Comparison of ENCODE assay signal across 36 cellular contexts in genomic region chr10:32511599-32511998, GRCh38.
DNase-seq lines count a peak whose midpoint lies in the region; ATAC-seq, FAIRE-seq and TF ChIP-seq lines count a peak whose summit lies in the region.
"Had no signal": no experiment of that assay in that cellular context is flagged by ENCODE, and none has a peak within 500 bp of the region (broad histone marks: within the 10 kb centered on the region; RNA-seq: fewer than 3 reads in every experiment).

No MANE protein-coding gene starts in this region.

- H3K4me3 ChIP-seq in testis (no peak overlapping the region), spleen (no peak overlapping the region), pancreas (no peak overlapping the region)
- H3K4me3 ChIP-seq: A549; BLaER1; BLaER1 treated with 17β-estradiol and CSF1 and Interleukin-3, amounts not matched to agents 10 nM and 100 nM had no signal

- no peak overlapping the region for H3K27ac ChIP-seq in testis
- H3K27ac ChIP-seq in spleen, result no peak overlapping the region
- no peak overlapping the region for H3K27ac ChIP-seq in pancreas
- H3K27ac ChIP-seq: 22Rv1; A549; BLaER1; BLaER1 treated with 17β-estradiol and CSF1 and Interleukin-3, amounts not matched to agents 10 nM and 100 nM; C4-2B had no signal

- DNase-seq in H54 (ENCODE audit: insufficient read length, low spot score) (no peak), iris pigment epithelial cell (ENCODE audit: low read depth) (peak; percentile 15), testis (peak; percentile 47), SIG-M5 (lab: John Stamatoyannopoulos, UW) (no peak), spleen (no peak), pancreas (no peak)
- DNase-seq in stimulated activated effector memory CD8-positive, alpha-beta T cell treated with anti-CD3 and anti-CD28 coated beads, Interleukin-12 subunit alpha, Interleukin-12 subunit beta, amount 100 ng/mL, for 72 hours (ENCODE audit: low spot score in 2 of 2), result no peak
- DNase-seq: 8988T; ACHN; AML-193; BE2C; C1 segment of cervical spinal cord; Caco-2; Calu3; CD4-positive, alpha-beta memory T cell; CD4-positive, alpha-beta T cell; CD4-positive, CD25-positive, alpha-beta regulatory T cell; CD8-positive, alpha-beta memory T cell; CD8-positive, alpha-beta T cell; COR-L47; DMS 273 treated with DMSO at 0.1 percent for 48 hours; DMS153; DMS53; DMS79; DMS79 treated with DMSO at 0.1 percent for 48 hours; DND-41; EL had no signal

- no peaks in the 10 kb centered on the region for H3K9me3 Mint-ChIP-seq in stimulated activated effector memory CD8-positive, alpha-beta T cell treated with anti-CD3 and anti-CD28 coated beads, Interleukin-12 subunit alpha, Interleukin-12 subunit beta, amount 100 ng/mL, for 72 hours
- H3K9me3 Mint-ChIP-seq: CD4-positive, alpha-beta T cell; CD8-positive, alpha-beta T cell had no signal

- FAIRE-seq in H54 (lab: Jason Lieb, UNC) (peak; percentile 36), pancreas (lab: Jason Lieb, UNC) (no peak)
- FAIRE-seq: D721Med had no signal

- H3K27me3 ChIP-seq in testis, result no peaks in the 10 kb centered on the region
- H3K27me3 ChIP-seq in spleen (replicated peaks in 1 of 7), result no peaks in the 10 kb centered on the region
- no peaks in the 10 kb centered on the region for H3K27me3 ChIP-seq in pancreas
- H3K27me3 ChIP-seq: BE2C; BLaER1; BLaER1 treated with 17β-estradiol and CSF1 and Interleukin-3, amounts not matched to agents 10 nM and 100 nM had no signal

- no peak for TF ChIP-seq CTCF in testis (IDR thresholded peaks at IDR 0.05)
- TF ChIP-seq CTCF in spleen (IDR thresholded peaks at IDR 0.05 in 8 of 11, conservative IDR thresholded peaks at IDR 0.05 in 3 of 11), result no peak
- TF ChIP-seq CTCF in pancreas (IDR thresholded peaks at IDR 0.05), result no peak

- H3K27ac Mint-ChIP-seq in stimulated activated effector memory CD8-positive, alpha-beta T cell treated with anti-CD3 and anti-CD28 coated beads, Interleukin-12 subunit alpha, Interleukin-12 subunit beta, amount 100 ng/mL, for 72 hours, result peak overlapping the region; percentile 37
- H3K27ac Mint-ChIP-seq: B cell; CD14-positive monocyte; CD4-positive, alpha-beta T cell; CD8-positive, alpha-beta T cell had no signal

- peaks cover 7% of the 10 kb centered on the region for H3K36me3 Mint-ChIP-seq in stimulated activated effector memory CD8-positive, alpha-beta T cell treated with anti-CD3 and anti-CD28 coated beads, Interleukin-12 subunit alpha, Interleukin-12 subunit beta, amount 100 ng/mL, for 72 hours

- intact Hi-C loops in testis (cut with DNase I; ENCODE audit: low total_unique reads), result no loop called here
- intact Hi-C loops in spleen (cut with DNase I; ENCODE audit: low total_unique reads), result no loop called here
- intact Hi-C loops in pancreas (cut with DNase I), result no loop called here

- WGBS in testis, 2 donors, result 75 to 80% methylated on average over 18 of the region's 18 CpGs
- 84 to 98% (median 97%) methylated on average over 18 of the region's 18 CpGs for WGBS in spleen, 5 donors
- 84 to 90% methylated on average over 18 of the region's 18 CpGs for WGBS in pancreas, 2 donors

- ATAC-seq in stimulated activated effector memory CD8-positive, alpha-beta T cell treated with anti-CD3 and anti-CD28 coated beads, Interleukin-12 subunit alpha, Interleukin-12 subunit beta, amount 100 ng/mL, for 72 hours, result no peak
- ATAC-seq in HG02981 (IDR thresholded peaks at IDR 0.05; ENCODE audit: unreplicated experiment) (no peak), pancreas (no peak)
- ATAC-seq: A549; CD8-positive, alpha-beta T cell had no signal

- H3K4me1 ChIP-seq in testis, result no peaks in the 10 kb centered on the region
- no peaks in the 10 kb centered on the region for H3K4me1 ChIP-seq in spleen
- no peaks in the 10 kb centered on the region for H3K4me1 ChIP-seq in pancreas
- H3K4me1 ChIP-seq: A549; BE2C; BLaER1; BLaER1 treated with 17β-estradiol and CSF1 and Interleukin-3, amounts not matched to agents 10 nM and 100 nM; Caco-2 had no signal

- H3K4me1 Mint-ChIP-seq in stimulated activated effector memory CD8-positive, alpha-beta T cell treated with anti-CD3 and anti-CD28 coated beads, Interleukin-12 subunit alpha, Interleukin-12 subunit beta, amount 100 ng/mL, for 72 hours, result no peaks in the 10 kb centered on the region
- H3K4me1 Mint-ChIP-seq: B cell; CD14-positive monocyte; CD8-positive, alpha-beta memory T cell had no signal

- TF ChIP-seq POLR2A in H54 (IDR thresholded peaks at IDR 0.05; ENCODE audit: low read depth, low read length), result no peak
- no peak for TF ChIP-seq POLR2A in testis (IDR thresholded peaks at IDR 0.05)
- no peak for TF ChIP-seq POLR2A in spleen (IDR thresholded peaks at IDR 0.05)

- H3K36me3 ChIP-seq in testis (ENCODE audit: low read depth, missing control alignments), result no peaks in the 10 kb centered on the region
- H3K36me3 ChIP-seq in spleen, result peaks cover 0 to 25% (median 6%) of the 10 kb centered on the region in 6 donors
- H3K36me3 ChIP-seq in pancreas, result no peaks in the 10 kb centered on the region
- H3K36me3 ChIP-seq: BE2C, BLaER1 had no signal

- H3K9me3 ChIP-seq in testis, result no peaks in the 10 kb centered on the region
- H3K9me3 ChIP-seq in spleen, result peaks cover 0 to 2% (median 0%) of the 10 kb centered on the region in 8 donors
- no peaks in the 10 kb centered on the region for H3K9me3 ChIP-seq in pancreas
- H3K9me3 ChIP-seq: A549, BE2C had no signal

- no peak overlapping the region for H3K4me3 Mint-ChIP-seq in stimulated activated effector memory CD8-positive, alpha-beta T cell treated with anti-CD3 and anti-CD28 coated beads, Interleukin-12 subunit alpha, Interleukin-12 subunit beta, amount 100 ng/mL, for 72 hours
- H3K4me3 Mint-ChIP-seq: B cell; CD14-positive monocyte; CD4-positive, alpha-beta memory T cell; CD4-positive, alpha-beta T cell; CD4-positive, CD25-positive, alpha-beta regulatory T cell; CD8-positive, alpha-beta memory T cell; CD8-positive, alpha-beta T cell had no signal

Comparison
In these comparisons a context has a peak if more than half of its experiments do, and no peak if none do; other contexts are left out.
1. DNase-seq: peak in iris pigment epithelial cell (single experiment) and testis (single experiment); none in H54 (single experiment), stimulated activated effector memory CD8-positive, alpha-beta T cell treated with anti-CD3 and anti-CD28 coated beads, Interleukin-12 subunit alpha, Interleukin-12 subunit beta, amount 100 ng/mL, for 72 hours (0 of 2), SIG-M5 (single experiment), spleen (single experiment) and pancreas (0 of 6).